ENCODE assay signal across 10 cellular contexts in the genomic region with DNA sequence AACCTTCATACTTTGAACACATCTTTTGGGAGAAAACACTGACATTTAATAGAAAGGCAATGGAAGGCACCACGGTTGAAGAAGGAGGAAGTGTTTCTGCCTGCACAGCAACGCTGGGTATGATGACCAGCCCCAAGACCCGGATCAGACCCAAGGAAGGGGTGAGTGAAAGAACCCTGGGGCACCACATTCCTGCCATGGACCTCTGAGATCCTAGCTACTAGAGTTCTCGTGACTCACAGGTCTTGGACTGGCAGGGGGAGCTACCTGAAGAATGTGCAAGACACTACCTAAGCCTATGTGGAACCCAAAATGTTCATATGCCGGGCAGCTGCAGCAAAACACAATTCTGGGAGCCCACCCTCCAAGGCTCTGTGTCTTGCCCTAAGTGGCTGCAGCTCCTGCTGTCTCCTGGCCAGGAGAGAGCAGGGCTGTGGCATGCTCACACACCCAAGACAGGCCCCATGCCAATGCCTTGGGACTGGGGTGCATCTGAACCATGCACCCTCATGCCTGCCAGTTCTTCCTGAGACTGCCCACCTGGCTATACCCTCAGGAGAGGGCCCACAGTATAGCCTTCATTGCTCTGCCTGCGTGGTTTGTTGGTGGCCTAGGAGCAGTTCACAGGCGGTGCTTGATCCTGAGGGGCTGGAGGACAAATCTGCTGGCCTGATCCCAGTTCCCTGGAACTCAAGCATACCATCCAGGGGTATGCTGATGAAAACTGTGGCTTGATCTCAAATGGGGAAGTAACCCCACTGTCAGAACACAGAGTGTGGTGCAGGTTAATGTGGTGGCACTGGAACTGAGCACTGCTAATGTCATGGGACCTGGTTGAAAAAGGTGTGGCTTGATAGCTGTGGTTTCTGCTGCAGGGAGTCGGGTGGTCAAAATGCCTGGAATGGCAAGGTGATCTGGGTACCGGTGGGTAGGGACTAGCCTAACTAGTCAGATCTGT.
DNase-seq lines count a peak whose midpoint lies in the region; ATAC-seq, FAIRE-seq and TF ChIP-seq lines count a peak whose summit lies in the region.
"Had no signal": no experiment of that assay in that cellular context is flagged by ENCODE, and none has a peak within 500 bp of the region (broad histone marks: within the 10 kb centered on the region; RNA-seq: fewer than 3 reads in every experiment).

No MANE protein-coding gene starts in this region.

- BruUV-seq in HepG2 (replicated peaks; lab: Mats Ljungman, UMichigan) = no TSS peak

- intact Hi-C loops in HepG2 (cut with micrococcal nuclease; ENCODE audit: unreplicated experiment) (loop anchor here (2.0 to 5.0 kb wide), 3 partner anchors 321 to 603 kb away; no protein-coding TSS in a partner anchor), left cardiac atrium (cut with DNase I) (loop anchor here in 1 of 2 donors (5.0 kb wide), 2 partner anchors 726 to 741 kb away; no protein-coding TSS in a partner anchor)

- in situ Hi-C loops in HepG2 (cut with HindIII; ENCODE audit: extremely low pct_ligation_motif_present, low pct_unique_long_range_greater_than_20kb) = loop anchor here (10.0 kb wide), 1 partner anchor 723 kb away; no protein-coding TSS in a partner anchor

- no peak for TF ChIP-seq CTCF in HepG2 (CRISPR knock-in tag; IDR thresholded peaks at IDR 0.05)

- H4K20me1 ChIP-seq in HepG2 (ENCODE audit: insufficient read depth, low read length) = no peaks in the 10 kb centered on the region

- H3K4me2 ChIP-seq in HepG2 (ENCODE audit: low read depth, low read length) = no peak overlapping the region

- WGBS in HepG2 (ENCODE audit: low lambda C conversion rate) = 0% methylated on average over 7 of the region's 9 CpGs

- no peak overlapping the region for H2AFZ ChIP-seq in HepG2 (ENCODE audit: low read length)

- DNase-seq in HepG2 (ENCODE audit: low spot score) (no peak), DMS114 treated with DMSO at 0.1 percent for 48 hours (lab: John Stamatoyannopoulos, UW; ENCODE audit: unreplicated experiment) (no peak), left cardiac atrium (no peak), NCI-H510A treated with DMSO at 0.1 percent for 48 hours (lab: John Stamatoyannopoulos, UW) (no peak), NCI-H2171 treated with DMSO at 0.1 percent for 48 hours (lab: John Stamatoyannopoulos, UW) (no peak)
- DNase-seq: glutamatergic neuron had no signal

- H3K4me3 ChIP-seq in HepG2 (replicated peaks in 1 of 3; ENCODE audit: insufficient read depth in 1 of 3, low read depth in 2 of 3, low read length in 3 of 3) = no peak overlapping the region
- H3K4me3 ChIP-seq: K562 had no signal

- ATAC-seq in GM18502 (IDR thresholded peaks at IDR 0.05; ENCODE audit: poor library complexity, unreplicated experiment) (peak; percentile 7), GM21390 (IDR thresholded peaks at IDR 0.05; ENCODE audit: unreplicated experiment) (peak; percentile 27), HG03442 (IDR thresholded peaks at IDR 0.05; ENCODE audit: unreplicated experiment) (peak; percentile 8), HepG2 (peak; percentile 53), left cardiac atrium (no peak)

- FAIRE-seq in HepG2 (lab: Jason Lieb, UNC) = no peak

- TF ChIP-seq RAD21 in HepG2 (CRISPR knock-in tag; IDR thresholded peaks at IDR 0.05) = no peak

- H3K27me3 ChIP-seq in HepG2 (ENCODE audit: control insufficient read depth in 1 of 2, insufficient read depth in 2 of 2, low read length in 2 of 2) = no peaks in the 10 kb centered on the region

- H3K9me3 ChIP-seq in HepG2 (ENCODE audit: low read length) = no peaks in the 10 kb centered on the region; the same call in 1 of the 2 replicates

- H3K9ac ChIP-seq in HepG2 (ENCODE audit: insufficient read depth, low read depth, low read length) = no peak overlapping the region

- POLR2A ChIA-PET in HepG2 (lab: Yijun Ruan, JAX) = no interaction called here

- TF ChIP-seq POLR2A in HepG2 (IDR thresholded peaks at IDR 0.05; ENCODE audit: insufficient read depth in 1 of 2, low read depth in 2 of 2, low read length in 2 of 2) = no peak

- H3K36me3 ChIP-seq in HepG2 (replicated peaks in 1 of 2; ENCODE audit: control insufficient read depth in 1 of 2, insufficient read depth in 2 of 2, low read length in 2 of 2) = no peaks in the 10 kb centered on the region

- TF ChIP-seq EP300 in HepG2 (IDR thresholded peaks at IDR 0.05; ENCODE audit: low read depth in 2 of 2, low read length in 2 of 2) = no peak
- no peak for TF ChIP-seq EP300 in HepG2 (CRISPR knock-in tag; IDR thresholded peaks at IDR 0.05; ENCODE audit: borderline replicate concordance)

- H3K27ac ChIP-seq in HepG2 (ENCODE audit: extremely low read length, insufficient read depth, low read length) = no peak overlapping the region

- no peaks in the 10 kb centered on the region for H3K4me1 ChIP-seq in HepG2 (ENCODE audit: insufficient read depth, low read length)

- CTCF ChIA-PET in HepG2 (lab: Yijun Ruan, JAX; ENCODE audit: low intra/inter-chr PET ratio, low total read pairs) = interaction anchor here (2.4 kb wide), 1 partner anchor 742 kb away, joined by 9 read pairs; no protein-coding TSS in a partner anchor

- no peaks in the 10 kb centered on the region for H3K79me2 ChIP-seq in HepG2 (ENCODE audit: insufficient read depth, low read length)

TF ChIP-seq in HepG2, 621 proteins besides CTCF, POLR2A, EP300 and RAD21:
- TF ChIP-seq SOX5 (CRISPR knock-in tag; IDR thresholded peaks at IDR 0.05; ENCODE audit: borderline replicate concordance) = no peak
- TF ChIP-seq MZF1 (CRISPR knock-in tag; IDR thresholded peaks at IDR 0.05; ENCODE audit: borderline replicate concordance) = no peak
- TF ChIP-seq, protein P1, sequence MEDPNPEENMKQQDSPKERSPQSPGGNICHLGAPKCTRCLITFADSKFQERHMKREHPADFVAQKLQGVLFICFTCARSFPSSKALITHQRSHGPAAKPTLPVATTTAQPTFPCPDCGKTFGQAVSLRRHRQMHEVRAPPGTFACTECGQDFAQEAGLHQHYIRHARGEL (CRISPR knock-in tag; IDR thresholded peaks at IDR 0.05) = no peak
- no peak for TF ChIP-seq ZNF577 (CRISPR knock-in tag; IDR thresholded peaks at IDR 0.05; ENCODE audit: borderline replicate concordance, low read depth)
- TF ChIP-seq ZKSCAN8 (CRISPR knock-in tag; IDR thresholded peaks at IDR 0.05; ENCODE audit: borderline replicate concordance) = no peak
- TF ChIP-seq ADNP (CRISPR knock-in tag; IDR thresholded peaks at IDR 0.05) = no peak
- no peak for TF ChIP-seq ZNF430 (CRISPR knock-in tag; IDR thresholded peaks at IDR 0.05)
- TF ChIP-seq ZNF530 (CRISPR knock-in tag; IDR thresholded peaks at IDR 0.05; ENCODE audit: low read depth) = no peak
- TF ChIP-seq ZSCAN31 (CRISPR knock-in tag; IDR thresholded peaks at IDR 0.05; ENCODE audit: low read depth) = no peak
- no peak for TF ChIP-seq ZNF274 (CRISPR knock-in tag; IDR thresholded peaks at IDR 0.05)
- TF ChIP-seq RFX3 (CRISPR knock-in tag; IDR thresholded peaks at IDR 0.05) = no peak
- no peak for TF ChIP-seq ZIK1 (CRISPR knock-in tag; IDR thresholded peaks at IDR 0.05; ENCODE audit: borderline replicate concordance, low read depth)
- TF ChIP-seq, protein P2, sequence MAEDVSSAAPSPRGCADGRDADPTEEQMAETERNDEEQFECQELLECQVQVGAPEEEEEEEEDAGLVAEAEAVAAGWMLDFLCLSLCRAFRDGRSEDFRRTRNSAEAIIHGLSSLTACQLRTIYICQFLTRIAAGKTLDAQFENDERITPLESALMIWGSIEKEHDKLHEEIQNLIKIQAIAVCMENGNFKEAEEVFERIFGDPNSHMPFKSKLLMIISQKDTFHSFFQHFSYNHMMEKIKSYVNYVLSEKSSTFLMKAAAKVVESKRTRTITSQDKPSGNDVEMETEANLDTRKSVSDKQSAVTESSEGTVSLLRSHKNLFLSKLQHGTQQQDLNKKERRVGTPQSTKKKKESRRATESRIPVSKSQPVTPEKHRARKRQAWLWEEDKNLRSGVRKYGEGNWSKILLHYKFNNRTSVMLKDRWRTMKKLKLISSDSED (CRISPR knock-in tag; IDR thresholded peaks at IDR 0.05) = no peak

Comparison
In these comparisons a context has a peak if more than half of its experiments do, and no peak if none do; other contexts are left out.
1. ATAC-seq: peak in GM18502 (single experiment), GM21390 (single experiment), HG03442 (single experiment) and HepG2 (single experiment); none in left cardiac atrium (0 of 2).